28 cellular contexts compared by ENCODE assay signal in genomic region chr3:8348076-8348475, GRCh38.
"Had no signal": no experiment of that assay in that cellular context is flagged by ENCODE, and none has a peak within 500 bp of the region (broad histone marks: within the 10 kb centered on the region; RNA-seq: fewer than 3 reads in every experiment).

No MANE protein-coding gene starts in this region.

- H3K4me3 ChIP-seq: neural progenitor cell, ovary, psoas muscle, skin epidermis, smooth muscle cell, spleen, suprapubic skin, testis, tibial artery, transverse colon, upper lobe of right lung, uterus had no signal

- H3K4me2 ChIP-seq: neural progenitor cell, smooth muscle cell had no signal

- ATAC-seq: natural killer cell; psoas muscle; right cardiac atrium; sciatic nerve; stimulated activated memory B cell treated with anti-CD40 and anti-IgM and Interleukin-4, amounts not matched to agents 10 μg/mL and 1 μg/mL and 100 μg/mL, for 72 hours; stimulated activated naive CD8-positive, alpha-beta T cell treated with anti-CD3 and anti-CD28 coated beads, Interleukin-15, amount 100 ng/mL, for 72 hours; stimulated activated naive CD8-positive, alpha-beta T cell treated with anti-CD3 and anti-CD28 coated beads, Interleukin-15, Interleukin-2, amounts not matched to agents 100 U/mL and 50 U/mL, for 24 hours; upper lobe of right lung had no signal

- H3K27me3 ChIP-seq: neural progenitor cell, ovary, spleen, suprapubic skin, testis, tibial artery, transverse colon, upper lobe of right lung, uterus had no signal

- DNase-seq: natural killer cell; occipital lobe; ovary; posterior cingulate gyrus; psoas muscle; right cardiac atrium; spleen; stimulated activated CD4-positive, alpha-beta T cell treated with anti-CD3 and anti-CD28 coated beads, Interleukin-12 subunit alpha, Interleukin-12 subunit beta, amount 100 ng/mL, for 4 hours; stimulated activated CD4-positive, alpha-beta T cell treated with anti-CD3 and anti-CD28 coated beads, Interleukin-1b, Interleukin-23, amount 100 ng/mL, for 48 hours; stimulated activated CD4-positive, alpha-beta T cell treated with anti-CD3 and anti-CD28 coated beads, Interleukin-4, amount 100 ng/mL, for 1 hour; stimulated activated CD4-positive, alpha-beta T cell treated with anti-CD3 and anti-CD28 coated beads, Interleukin-4, amount 100 ng/mL, for 4 hours; stimulated activated CD8-positive, alpha-beta memory T cell treated with anti-CD3 and anti-CD28 coated beads, Interleukin-4, amount 100 ng/mL, for 48 hours; stimulated activated naive CD4-positive, alpha-beta T cell; stimulated activated naive CD8-positive, alpha-beta T cell treated with anti-CD3 and anti-CD28 coated beads, Interleukin-15, amount 100 ng/mL, for 72 hours; stimulated activated naive CD8-positive, alpha-beta T cell treated with anti-CD3 and anti-CD28 coated beads, Interleukin-15, Interleukin-2, amounts not matched to agents 100 U/mL and 50 U/mL, for 24 hours; substantia nigra; testis; tibial artery; transverse colon; upper lobe of right lung; uterus had no signal

- H2AFZ ChIP-seq: neural progenitor cell, parathyroid adenoma had no signal

- H3K9ac ChIP-seq: neural progenitor cell, parathyroid adenoma had no signal

- H3K27ac ChIP-seq: neural progenitor cell, ovary, parathyroid adenoma, psoas muscle, skin epidermis, spleen, suprapubic skin, testis, tibial artery, transverse colon, upper lobe of right lung, uterus had no signal

- H3K9me3 ChIP-seq: ovary, testis had no signal

- H3K36me3 ChIP-seq: ovary, spleen, suprapubic skin, tibial artery, transverse colon, upper lobe of right lung, uterus had no signal

- H3K4me1 ChIP-seq: neural progenitor cell, parathyroid adenoma, psoas muscle, spleen, suprapubic skin, testis, tibial artery, transverse colon, upper lobe of right lung, uterus had no signal

- H3K79me2 ChIP-seq: parathyroid adenoma had no signal
